Comparison of ENCODE assay signal across 2 cellular contexts in genomic region chr4:140106277-140106842, GRCh38.
TF ChIP-seq lines count a peak whose summit lies in the region.

No MANE protein-coding gene starts in this region.

TF ChIP-seq in liver, 16 proteins besides CTCF, POLR2A, EP300 and RAD21:
- TF ChIP-seq GABPA (IDR thresholded peaks at IDR 0.05 in 1 of 2, conservative IDR thresholded peaks at IDR 0.05 in 1 of 2) (no peak), EGR1 (IDR thresholded peaks at IDR 0.05; ENCODE audit: low read depth in 2 of 2) (no peak), ATF3 (IDR thresholded peaks at IDR 0.05) (no peak), JUND (IDR thresholded peaks at IDR 0.05) (no peak), YY1 (IDR thresholded peaks at IDR 0.05) (peak; percentile 56), FOXA2 (IDR thresholded peaks at IDR 0.05) (peak; percentile 26), NR2F2 (IDR thresholded peaks at IDR 0.05) (no peak), SP1 (IDR thresholded peaks at IDR 0.05) (no peak), MAX (IDR thresholded peaks at IDR 0.05) (no peak), ZBTB33 (IDR thresholded peaks at IDR 0.05) (no peak), FOXA1 (IDR thresholded peaks at IDR 0.05) (no peak), REST (IDR thresholded peaks at IDR 0.05) (no peak), HNF4G (IDR thresholded peaks at IDR 0.05) (no peak), TAF1 (conservative IDR thresholded peaks at IDR 0.05) (no peak), RXRA (IDR thresholded peaks at IDR 0.05) (peak in 1 of 2 donors; percentile 15), HNF4A (conservative IDR thresholded peaks at IDR 0.05) (peak in 1 of 2 donors; percentile 24)

TF ChIP-seq in HepG2, 621 proteins besides CTCF, POLR2A, EP300 and RAD21:
- TF ChIP-seq ZNF7 (CRISPR knock-in tag; IDR thresholded peaks at IDR 0.05) (no peak), ZNF20 (CRISPR knock-in tag; IDR thresholded peaks at IDR 0.05) (no peak), GRHL1 (CRISPR knock-in tag; conservative IDR thresholded peaks at IDR 0.05) (no peak), REST (IDR thresholded peaks at IDR 0.05; ENCODE audit: borderline replicate concordance in 1 of 2, low read depth in 1 of 2, low read length in 2 of 2) (no peak), MATR3 (CRISPR knock-in tag; IDR thresholded peaks at IDR 0.05) (no peak), GLMP (CRISPR knock-in tag; IDR thresholded peaks at IDR 0.05; ENCODE audit: borderline replicate concordance) (no peak), ETS1 (CRISPR knock-in tag; IDR thresholded peaks at IDR 0.05) (no peak), NR2C2 (CRISPR knock-in tag; IDR thresholded peaks at IDR 0.05; ENCODE audit: borderline replicate concordance) (no peak)
